9 cellular contexts compared by ENCODE assay signal in genomic region chr11:75492181-75492820, GRCh38. TPM values are rescaled to one million over a fixed set of nuclear protein-coding genes. Genes with fewer than 3 reads are reported as not detected.
DNase-seq lines count a peak whose midpoint lies in the region; ATAC-seq, FAIRE-seq and TF ChIP-seq lines count a peak whose summit lies in the region.
"Had no signal": no experiment of that assay in that cellular context is flagged by ENCODE, and none has a peak within 500 bp of the region (broad histone marks: within the 10 kb centered on the region; RNA-seq: fewer than 3 reads in every experiment).

No MANE protein-coding gene starts in this region.

- TF ChIP-seq POLR2A in A549 (IDR thresholded peaks at IDR 0.05; ENCODE audit: low read length): no peak

- POLR2A ChIA-PET in A549 (lab: Yijun Ruan, JAX): no interaction called here

- 50% methylated on average over 6 of the region's 6 CpGs for WGBS in A549 (ENCODE audit: missing lambda C conversion rate)

- H3K9me3 ChIP-seq in A549: no peaks in the 10 kb centered on the region

- TF ChIP-seq RAD21 in A549 (conservative IDR thresholded peaks at IDR 0.05 in 1 of 2, IDR thresholded peaks at IDR 0.05 in 1 of 2): no peak

- CTCF ChIA-PET in A549 (lab: Yijun Ruan, JAX): interaction anchor here (0.6 to 1.8 kb wide), 7 partner anchors 20 to 104 kb away, joined by 3 to 10 read pairs (median 3); partner anchors contain the start of gene GDPD5

- H3K4me2 ChIP-seq in A549: 0 out of 3 replicates have a peak overlapping the region, but pooled peaks have one; percentile 8

- no peak for FAIRE-seq in A549 (lab: Jason Lieb, UNC)
- FAIRE-seq: colon had no signal

- H3K4me3 ChIP-seq in A549: no peak overlapping the region

- no peak for TF ChIP-seq EP300 in A549 (IDR thresholded peaks at IDR 0.05)

- no peak for DNase-seq in A549 (ENCODE audit: low read depth in 1 of 2, low spot score in 1 of 2)
- DNase-seq in RKO (ENCODE audit: low spot score): peak; percentile 28
- DNase-seq in activated T-helper 9 cell treated with anti-CD3 and anti-CD28 coated beads, Interleukin-2, amount 50 U/mL, for 16 hours (ENCODE audit: low read depth): peak; percentile 55
- peak; percentile 72 for DNase-seq in stimulated activated CD4-positive, alpha-beta T cell treated with anti-CD3 and anti-CD28 coated beads, Interleukin-15, amount 100 ng/mL, for 24 hours
- no peak for DNase-seq in AG20443 (ENCODE audit: low spot score)
- no peak for DNase-seq in NCI-H187 treated with DMSO at 0.1 percent for 48 hours (lab: John Stamatoyannopoulos, UW)
- DNase-seq in amygdala (lab: John Stamatoyannopoulos, UW): no peak

- H3K27ac ChIP-seq in A549: peak overlapping the region in 1 of 2 experiments; percentile 69; a peak in 3 of 6 replicates

- ATAC-seq in A549: peak; percentile 33 to 49; a peak in 3 of 6 replicates
- ATAC-seq in GM21447 (IDR thresholded peaks at IDR 0.05; ENCODE audit: unreplicated experiment): peak; percentile 75

- TF ChIP-seq CTCF in A549 (IDR thresholded peaks at IDR 0.05): no peak

- H3K4me1 ChIP-seq in A549: peaks cover 34% of the 10 kb centered on the region

TF ChIP-seq in A549, 52 proteins besides CTCF, POLR2A, EP300 and RAD21:
- TF ChIP-seq NR3C1 (IDR thresholded peaks at IDR 0.05): no peak
- TF ChIP-seq KDM1A (IDR thresholded peaks at IDR 0.05; ENCODE audit: low read depth): no peak
- no peak for TF ChIP-seq CHD2 (IDR thresholded peaks at IDR 0.05; ENCODE audit: low read length, partially characterized antibody)
- TF ChIP-seq, protein P1, sequence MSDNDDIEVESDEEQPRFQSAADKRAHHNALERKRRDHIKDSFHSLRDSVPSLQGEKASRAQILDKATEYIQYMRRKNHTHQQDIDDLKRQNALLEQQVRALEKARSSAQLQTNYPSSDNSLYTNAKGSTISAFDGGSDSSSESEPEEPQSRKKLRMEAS (IDR thresholded peaks at IDR 0.05): no peak

RNA-seq across cellular contexts. Expression of gene GDPD5, which starts 33.4 kb away (rescaled TPM):
- polyA plus RNA-seq in A549 (2011; rRNA removed): 3.9 and 4.7 TPM in 2 replicates
- polyA plus RNA-seq in A549 (2012; cell fraction: cytosol; rRNA removed): 4.5 and 7.7 TPM in 2 replicates
- polyA plus RNA-seq in A549 (2012; cell fraction: nucleus; rRNA removed): 27.2 and 29.2 TPM in 2 replicates
- polyA plus RNA-seq in A549 (2017; fragmentation: RNase III; extraction: RNeasy Plus Mini Kit Qiagen cat#74134 plus additional on column Dnase treatment): 5.8 to 7.9 TPM (median 5.9 TPM) in 3 replicates
- polyA minus RNA-seq in A549 (2011; rRNA and poly(A)+ RNA removed): 8.3 and 14.5 TPM in 2 replicates

RNA-seq across cellular contexts. Expression of gene KLHL35, which starts 59.3 kb away (rescaled TPM):
- 1.0 and 1.7 TPM in 2 replicates for polyA plus RNA-seq in A549 (2011; rRNA removed)
- 1.5 and 1.6 TPM in 2 replicates for polyA plus RNA-seq in A549 (2012; cell fraction: cytosol; rRNA removed)
- polyA plus RNA-seq in A549 (2012; cell fraction: nucleus; rRNA removed): 2.8 and 3.3 TPM in 2 replicates
- 0.56 to 0.72 TPM (median 0.69 TPM) in 3 replicates for polyA plus RNA-seq in A549 (2017; fragmentation: RNase III; extraction: RNeasy Plus Mini Kit Qiagen cat#74134 plus additional on column Dnase treatment)
- polyA minus RNA-seq in A549 (2011; rRNA and poly(A)+ RNA removed): 0.73 and 1.2 TPM in 2 replicates

Comparison
In these comparisons a context has a peak if more than half of its experiments do, and no peak if none do; other contexts are left out.
1. DNase-seq: peak in RKO (single experiment), activated T-helper 9 cell treated with anti-CD3 and anti-CD28 coated beads, Interleukin-2, amount 50 U/mL, for 16 hours (single experiment) and stimulated activated CD4-positive, alpha-beta T cell treated with anti-CD3 and anti-CD28 coated beads, Interleukin-15, amount 100 ng/mL, for 24 hours (single experiment); none in A549 (0 of 2), AG20443 (single experiment), NCI-H187 treated with DMSO at 0.1 percent for 48 hours (single experiment) and amygdala (0 of 56).